ENCODE assay signal across 1 cellular context in the genomic region with DNA sequence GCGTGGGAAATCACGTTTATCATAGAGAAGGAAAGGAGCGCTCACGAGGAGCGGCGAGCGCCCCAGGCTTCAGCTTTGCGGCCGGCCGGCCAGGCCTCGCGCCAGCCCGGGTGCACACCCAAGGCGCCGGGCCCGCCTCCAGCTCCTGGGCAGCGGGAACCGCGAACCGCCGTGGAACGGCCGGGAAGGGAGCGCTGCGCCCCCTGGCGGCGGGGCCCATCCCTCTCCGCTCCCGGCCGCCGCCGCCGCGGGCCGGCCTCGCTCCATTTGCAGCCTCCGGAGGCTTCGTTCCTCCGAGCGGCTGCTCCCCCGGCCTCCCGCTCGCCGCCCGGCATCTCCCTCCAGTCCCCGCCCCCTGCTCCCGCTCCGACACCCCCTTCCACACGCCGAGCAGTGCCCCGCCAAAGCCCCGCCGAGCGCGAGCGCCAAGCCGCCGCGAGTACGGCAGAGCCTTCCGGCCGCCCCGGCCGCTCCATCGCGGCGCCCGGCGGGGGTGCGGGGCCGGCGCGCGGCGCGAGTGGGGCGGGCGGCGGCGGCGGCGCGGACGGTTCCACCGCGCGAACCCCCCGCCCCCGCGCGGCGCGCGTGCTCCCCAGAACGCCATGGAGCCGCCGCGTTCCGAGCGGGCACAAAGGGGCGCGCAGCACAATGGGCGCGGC.
TF ChIP-seq lines count a peak whose summit lies in the region.

No MANE protein-coding gene starts in this region.

TF ChIP-seq in K562, 482 proteins besides CTCF, POLR2A, EP300 and RAD21 (continued from another document):
- TF ChIP-seq COPS2 (conservative IDR thresholded peaks at IDR 0.05), result no peak
- no peak for TF ChIP-seq DACH1 (IDR thresholded peaks at IDR 0.05; ENCODE audit: partially characterized antibody)
- TF ChIP-seq, protein P1, sequence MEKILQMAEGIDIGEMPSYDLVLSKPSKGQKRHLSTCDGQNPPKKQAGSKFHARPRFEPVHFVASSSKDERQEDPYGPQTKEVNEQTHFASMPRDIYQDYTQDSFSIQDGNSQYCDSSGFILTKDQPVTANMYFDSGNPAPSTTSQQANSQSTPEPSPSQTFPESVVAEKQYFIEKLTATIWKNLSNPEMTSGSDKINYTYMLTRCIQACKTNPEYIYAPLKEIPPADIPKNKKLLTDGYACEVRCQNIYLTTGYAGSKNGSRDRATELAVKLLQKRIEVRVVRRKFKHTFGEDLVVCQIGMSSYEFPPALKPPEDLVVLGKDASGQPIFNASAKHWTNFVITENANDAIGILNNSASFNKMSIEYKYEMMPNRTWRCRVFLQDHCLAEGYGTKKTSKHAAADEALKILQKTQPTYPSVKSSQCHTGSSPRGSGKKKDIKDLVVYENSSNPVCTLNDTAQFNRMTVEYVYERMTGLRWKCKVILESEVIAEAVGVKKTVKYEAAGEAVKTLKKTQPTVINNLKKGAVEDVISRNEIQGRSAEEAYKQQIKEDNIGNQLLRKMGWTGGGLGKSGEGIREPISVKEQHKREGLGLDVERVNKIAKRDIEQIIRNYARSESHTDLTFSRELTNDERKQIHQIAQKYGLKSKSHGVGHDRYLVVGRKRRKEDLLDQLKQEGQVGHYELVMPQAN (IDR thresholded peaks at IDR 0.05; ENCODE audit: borderline replicate concordance), result no peak
- TF ChIP-seq ZNF551 (CRISPR knock-in tag; IDR thresholded peaks at IDR 0.05), result no peak
- TF ChIP-seq, protein P2, sequence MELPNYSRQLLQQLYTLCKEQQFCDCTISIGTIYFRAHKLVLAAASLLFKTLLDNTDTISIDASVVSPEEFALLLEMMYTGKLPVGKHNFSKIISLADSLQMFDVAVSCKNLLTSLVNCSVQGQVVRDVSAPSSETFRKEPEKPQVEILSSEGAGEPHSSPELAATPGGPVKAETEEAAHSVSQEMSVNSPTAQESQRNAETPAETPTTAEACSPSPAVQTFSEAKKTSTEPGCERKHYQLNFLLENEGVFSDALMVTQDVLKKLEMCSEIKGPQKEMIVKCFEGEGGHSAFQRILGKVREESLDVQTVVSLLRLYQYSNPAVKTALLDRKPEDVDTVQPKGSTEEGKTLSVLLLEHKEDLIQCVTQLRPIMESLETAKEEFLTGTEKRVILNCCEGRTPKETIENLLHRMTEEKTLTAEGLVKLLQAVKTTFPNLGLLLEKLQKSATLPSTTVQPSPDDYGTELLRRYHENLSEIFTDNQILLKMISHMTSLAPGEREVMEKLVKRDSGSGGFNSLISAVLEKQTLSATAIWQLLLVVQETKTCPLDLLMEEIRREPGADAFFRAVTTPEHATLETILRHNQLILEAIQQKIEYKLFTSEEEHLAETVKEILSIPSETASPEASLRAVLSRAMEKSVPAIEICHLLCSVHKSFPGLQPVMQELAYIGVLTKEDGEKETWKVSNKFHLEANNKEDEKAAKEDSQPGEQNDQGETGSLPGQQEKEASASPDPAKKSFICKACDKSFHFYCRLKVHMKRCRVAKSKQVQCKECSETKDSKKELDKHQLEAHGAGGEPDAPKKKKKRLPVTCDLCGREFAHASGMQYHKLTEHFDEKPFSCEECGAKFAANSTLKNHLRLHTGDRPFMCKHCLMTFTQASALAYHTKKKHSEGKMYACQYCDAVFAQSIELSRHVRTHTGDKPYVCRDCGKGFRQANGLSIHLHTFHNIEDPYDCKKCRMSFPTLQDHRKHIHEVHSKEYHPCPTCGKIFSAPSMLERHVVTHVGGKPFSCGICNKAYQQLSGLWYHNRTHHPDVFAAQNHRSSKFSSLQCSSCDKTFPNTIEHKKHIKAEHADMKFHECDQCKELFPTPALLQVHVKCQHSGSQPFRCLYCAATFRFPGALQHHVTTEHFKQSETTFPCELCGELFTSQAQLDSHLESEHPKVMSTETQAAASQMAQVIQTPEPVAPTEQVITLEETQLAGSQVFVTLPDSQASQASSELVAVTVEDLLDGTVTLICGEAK (IDR thresholded peaks at IDR 0.05), result no peak
- TF ChIP-seq, protein P2 (CRISPR knock-in tag; IDR thresholded peaks at IDR 0.05), result no peak
- TF ChIP-seq, protein P3, sequence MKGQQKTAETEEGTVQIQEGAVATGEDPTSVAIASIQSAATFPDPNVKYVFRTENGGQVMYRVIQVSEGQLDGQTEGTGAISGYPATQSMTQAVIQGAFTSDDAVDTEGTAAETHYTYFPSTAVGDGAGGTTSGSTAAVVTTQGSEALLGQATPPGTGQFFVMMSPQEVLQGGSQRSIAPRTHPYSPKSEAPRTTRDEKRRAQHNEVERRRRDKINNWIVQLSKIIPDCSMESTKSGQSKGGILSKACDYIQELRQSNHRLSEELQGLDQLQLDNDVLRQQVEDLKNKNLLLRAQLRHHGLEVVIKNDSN (CRISPR knock-in tag; IDR thresholded peaks at IDR 0.05), result no peak
- no peak for TF ChIP-seq SMARCC2 (IDR thresholded peaks at IDR 0.05; ENCODE audit: low read depth)
- peak; percentile 42 for TF ChIP-seq PHF20 (IDR thresholded peaks at IDR 0.05; ENCODE audit: partially characterized antibody)
- TF ChIP-seq, protein P4, sequence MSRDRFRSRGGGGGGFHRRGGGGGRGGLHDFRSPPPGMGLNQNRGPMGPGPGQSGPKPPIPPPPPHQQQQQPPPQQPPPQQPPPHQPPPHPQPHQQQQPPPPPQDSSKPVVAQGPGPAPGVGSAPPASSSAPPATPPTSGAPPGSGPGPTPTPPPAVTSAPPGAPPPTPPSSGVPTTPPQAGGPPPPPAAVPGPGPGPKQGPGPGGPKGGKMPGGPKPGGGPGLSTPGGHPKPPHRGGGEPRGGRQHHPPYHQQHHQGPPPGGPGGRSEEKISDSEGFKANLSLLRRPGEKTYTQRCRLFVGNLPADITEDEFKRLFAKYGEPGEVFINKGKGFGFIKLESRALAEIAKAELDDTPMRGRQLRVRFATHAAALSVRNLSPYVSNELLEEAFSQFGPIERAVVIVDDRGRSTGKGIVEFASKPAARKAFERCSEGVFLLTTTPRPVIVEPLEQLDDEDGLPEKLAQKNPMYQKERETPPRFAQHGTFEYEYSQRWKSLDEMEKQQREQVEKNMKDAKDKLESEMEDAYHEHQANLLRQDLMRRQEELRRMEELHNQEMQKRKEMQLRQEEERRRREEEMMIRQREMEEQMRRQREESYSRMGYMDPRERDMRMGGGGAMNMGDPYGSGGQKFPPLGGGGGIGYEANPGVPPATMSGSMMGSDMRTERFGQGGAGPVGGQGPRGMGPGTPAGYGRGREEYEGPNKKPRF (IDR thresholded peaks at IDR 0.05; ENCODE audit: low read depth, low read length), result no peak
- no peak for TF ChIP-seq NFE2L1 (tag; IDR thresholded peaks at IDR 0.05; ENCODE audit: borderline replicate concordance, low read depth)
